1 cellular context compared by ENCODE assay signal in genomic region chr12:112606611-112607366, GRCh38.
TF ChIP-seq lines count a peak whose summit lies in the region.

No MANE protein-coding gene starts in this region.

TF ChIP-seq in H1, 55 proteins besides CTCF, POLR2A, EP300 and RAD21 (continued from another document):
- TF ChIP-seq BACH1 (IDR thresholded peaks at IDR 0.05; ENCODE audit: low read length) (no peak), JUN (IDR thresholded peaks at IDR 0.05; ENCODE audit: low read depth, low read length) (no peak), NANOG (IDR thresholded peaks at IDR 0.05; ENCODE audit: insufficient read depth, low read depth, low read length, poor library complexity, severe bottlenecking) (no peak), SP4 (IDR thresholded peaks at IDR 0.05; ENCODE audit: low read length) (no peak), CHD7 (IDR thresholded peaks at IDR 0.05; ENCODE audit: insufficient replicate concordance, low read length) (no peak), RNF2 (IDR thresholded peaks at IDR 0.05; ENCODE audit: borderline replicate concordance, low read depth, low read length, missing control alignments, poor library complexity, severe bottlenecking) (no peak), KDM4A (IDR thresholded peaks at IDR 0.05; ENCODE audit: low read depth, low read length, severe bottlenecking) (no peak), HDAC2 (IDR thresholded peaks at IDR 0.05; ENCODE audit: borderline replicate concordance in 1 of 2, low read depth in 2 of 2, low read length in 2 of 2) (no peak), FOSL1 (IDR thresholded peaks at IDR 0.05; ENCODE audit: insufficient read depth, low read depth, low read length) (no peak), EZH2 (IDR thresholded peaks at IDR 0.05; ENCODE audit: low read depth, low read length, severe bottlenecking) (no peak), YY1 (IDR thresholded peaks at IDR 0.05; ENCODE audit: low read depth, low read length) (no peak), POU5F1 (IDR thresholded peaks at IDR 0.05; ENCODE audit: low read depth, low read length) (no peak), BCL11A (IDR thresholded peaks at IDR 0.05; ENCODE audit: low read depth in 2 of 2, low read length in 2 of 2) (no peak), SP1 (IDR thresholded peaks at IDR 0.05; ENCODE audit: low read depth, low read length) (no peak), KDM1A (IDR thresholded peaks at IDR 0.05; ENCODE audit: borderline replicate concordance, low read length) (no peak), CHD1 (IDR thresholded peaks at IDR 0.05; ENCODE audit: low read depth, low read length) (no peak), RBBP5 (IDR thresholded peaks at IDR 0.05; ENCODE audit: borderline replicate concordance, low read depth, low read length) (no peak), SAP30 (IDR thresholded peaks at IDR 0.05; ENCODE audit: insufficient read depth, insufficient replicate concordance, low read length) (no peak), RFX5 (IDR thresholded peaks at IDR 0.05; ENCODE audit: borderline replicate concordance, low read depth, low read length) (no peak), MAX (IDR thresholded peaks at IDR 0.05) (peak; percentile 46; the same call in 1 of the 2 replicates)
